11 cellular contexts compared by ENCODE assay signal in genomic region chr1:206699626-206700025, GRCh38. TPM values are rescaled to one million over a fixed set of nuclear protein-coding genes. Genes with fewer than 3 reads are reported as not detected.
DNase-seq lines count a peak whose midpoint lies in the region; ATAC-seq and TF ChIP-seq lines count a peak whose summit lies in the region.
"Had no signal": no experiment of that assay in that cellular context is flagged by ENCODE, and none has a peak within 500 bp of the region (broad histone marks: within the 10 kb centered on the region; RNA-seq: fewer than 3 reads in every experiment).

No MANE protein-coding gene starts in this region.

- intact Hi-C loops in activated CD4-positive, alpha-beta T cell treated with anti-CD3 and anti-CD28 coated beads, Interleukin-2, amount 10 ng/mL, durations not matched to agents 24 days and 14 days (cut with micrococcal nuclease), result no loop called here
- intact Hi-C loops in aorta (cut with DNase I), result no loop called here

- DNase-seq in activated CD4-positive, alpha-beta T cell treated with anti-CD3 and anti-CD28 coated beads, Interleukin-2, amount 10 ng/mL, durations not matched to agents 24 days and 14 days, result no peak
- no peak for DNase-seq in activated CD4-positive, alpha-beta T cell treated with anti-CD3 and anti-CD28 coated beads, Interleukin-2, amount 50 U/mL, for 48 hours
- no peak for DNase-seq in immature natural killer cell
- no peak for DNase-seq in substantia nigra (lab: John Stamatoyannopoulos, UW)
- no peak for DNase-seq in islet precursor cell
- no peak for DNase-seq in GM10266 (ENCODE audit: extremely low spot score)
- no peak for DNase-seq in aorta
- DNase-seq: left cardiac atrium, NCI-H1092 had no signal

- H3K36me3 ChIP-seq in aorta (ENCODE audit: control insufficient read depth in 1 of 2, insufficient read depth in 2 of 2, low read length in 1 of 2), result no peaks in the 10 kb centered on the region

- peaks cover 79% of the 10 kb centered on the region for H3K4me1 Mint-ChIP-seq in activated CD4-positive, alpha-beta T cell treated with anti-CD3 and anti-CD28 coated beads, Interleukin-2, amount 10 ng/mL, durations not matched to agents 24 days and 14 days
- H3K4me1 Mint-ChIP-seq in activated T-helper 17 cell treated with anti-CD3 and anti-CD28 coated beads, Interleukin-2, amount 50 U/mL, for 72 hours, result peaks cover 70% of the 10 kb centered on the region
- peaks cover 91 to 97% of the 10 kb centered on the region in 2 donors for H3K4me1 Mint-ChIP-seq in immature natural killer cell

- H3K4me3 Mint-ChIP-seq in activated CD4-positive, alpha-beta T cell treated with anti-CD3 and anti-CD28 coated beads, Interleukin-2, amount 10 ng/mL, durations not matched to agents 24 days and 14 days, result peak overlapping the region; percentile 10
- peak overlapping the region; percentile 34 for H3K4me3 Mint-ChIP-seq in activated T-helper 17 cell treated with anti-CD3 and anti-CD28 coated beads, Interleukin-2, amount 50 U/mL, for 72 hours
- peak overlapping the region in 4 of 5 donors; percentile 22 to 48 (median 40) for H3K4me3 Mint-ChIP-seq in immature natural killer cell

- no peaks in the 10 kb centered on the region for H3K9me3 Mint-ChIP-seq in activated CD4-positive, alpha-beta T cell treated with anti-CD3 and anti-CD28 coated beads, Interleukin-2, amount 10 ng/mL, durations not matched to agents 24 days and 14 days
- no peaks in the 10 kb centered on the region for H3K9me3 Mint-ChIP-seq in activated T-helper 17 cell treated with anti-CD3 and anti-CD28 coated beads, Interleukin-2, amount 50 U/mL, for 72 hours
- H3K9me3 Mint-ChIP-seq in immature natural killer cell, result no peaks in the 10 kb centered on the region

- peak overlapping the region; percentile 0 for H3K27ac ChIP-seq in substantia nigra (ENCODE audit: low read depth, low read length, poor library complexity, severe bottlenecking)
- no peak overlapping the region for H3K27ac ChIP-seq in aorta (ENCODE audit: low read depth in 1 of 2, low read length in 2 of 2)
- H3K27ac ChIP-seq: epithelial cell of prostate had no signal

- no peak overlapping the region for H3K4me3 ChIP-seq in aorta (ENCODE audit: low read length in 2 of 2)

- TF ChIP-seq CTCF in GM10266 (IDR thresholded peaks at IDR 0.05; ENCODE audit: control insufficient read depth, insufficient read depth, low read depth, missing control alignments), result no peak

- peaks cover 45% of the 10 kb centered on the region for H3K36me3 Mint-ChIP-seq in activated CD4-positive, alpha-beta T cell treated with anti-CD3 and anti-CD28 coated beads, Interleukin-2, amount 10 ng/mL, durations not matched to agents 24 days and 14 days (ENCODE audit: low read depth)
- H3K36me3 Mint-ChIP-seq in activated T-helper 17 cell treated with anti-CD3 and anti-CD28 coated beads, Interleukin-2, amount 50 U/mL, for 72 hours (ENCODE audit: low read depth), result peaks cover 48% of the 10 kb centered on the region
- H3K36me3 Mint-ChIP-seq in immature natural killer cell, result peaks cover 0 to 11% (median 0%) of the 10 kb centered on the region in 3 donors

- H3K9me3 ChIP-seq in aorta (ENCODE audit: control insufficient read depth, low read length), result no peaks in the 10 kb centered on the region

- peak overlapping the region; percentile 27 for H3K27ac Mint-ChIP-seq in activated CD4-positive, alpha-beta T cell treated with anti-CD3 and anti-CD28 coated beads, Interleukin-2, amount 10 ng/mL, durations not matched to agents 24 days and 14 days
- peak overlapping the region; percentile 89 for H3K27ac Mint-ChIP-seq in activated T-helper 17 cell treated with anti-CD3 and anti-CD28 coated beads, Interleukin-2, amount 50 U/mL, for 72 hours
- H3K27ac Mint-ChIP-seq in immature natural killer cell, result peak overlapping the region in 4 of 6 donors; percentile 76 to 88 (median 84)

- WGBS in aorta, 2 donors, result 75% methylated on average over 4 of the region's 4 CpGs

- H3K27me3 ChIP-seq in aorta (ENCODE audit: control insufficient read depth in 1 of 2, insufficient read depth in 2 of 2, low read length in 1 of 2), result no peaks in the 10 kb centered on the region

- H3K4me1 ChIP-seq in aorta (ENCODE audit: control insufficient read depth in 1 of 2, insufficient read depth in 2 of 2, low read length in 2 of 2), result peaks cover 2 to 9% of the 10 kb centered on the region in 2 donors

- no peaks in the 10 kb centered on the region for H3K27me3 Mint-ChIP-seq in activated CD4-positive, alpha-beta T cell treated with anti-CD3 and anti-CD28 coated beads, Interleukin-2, amount 10 ng/mL, durations not matched to agents 24 days and 14 days
- no peaks in the 10 kb centered on the region for H3K27me3 Mint-ChIP-seq in activated T-helper 17 cell treated with anti-CD3 and anti-CD28 coated beads, Interleukin-2, amount 50 U/mL, for 72 hours
- H3K27me3 Mint-ChIP-seq in immature natural killer cell (ENCODE audit: low read depth in 3 of 3), result peaks cover 3 to 11% (median 9%) of the 10 kb centered on the region in 3 donors

- no peak for ATAC-seq in activated T-helper 17 cell treated with anti-CD3 and anti-CD28 coated beads, Interleukin-2, amount 50 U/mL, for 72 hours (replicated peaks)
- no peak for ATAC-seq in aorta (ENCODE audit: low FRiP score)

RNA-seq across cellular contexts. Expression of gene MAPKAPK2, which starts 14.9 kb away (rescaled TPM):
- 95.1 and 97.4 TPM in 2 replicates for total RNA-seq in activated CD4-positive, alpha-beta T cell treated with anti-CD3 and anti-CD28 coated beads, Interleukin-2, amount 10 ng/mL, durations not matched to agents 24 days and 14 days
- total RNA-seq in activated T-helper 17 cell treated with anti-CD3 and anti-CD28 coated beads, Interleukin-2, amount 50 U/mL, for 72 hours, result 10 to 100 TPM; 64.6 to 85.3 TPM
- polyA plus RNA-seq in immature natural killer cell (1 to 10 TPM; 3.5 to 7.2 (median 4.1) TPM), aorta (10 to 100 TPM; 40.2 to 54.1 TPM)
- total RNA-seq in aorta, result 100 to 1,000 TPM in 1 of 2 donors, 10 to 100 TPM in 1; 81.3 to 117 TPM

Comparison
In these comparisons a context has a peak if more than half of its experiments do, and no peak if none do; other contexts are left out.
1. H3K27ac Mint-ChIP-seq: peak in every context shown above with its lines; median percentile 89 in activated T-helper 17 cell treated with anti-CD3 and anti-CD28 coated beads, Interleukin-2, amount 50 U/mL, for 72 hours; 84 in immature natural killer cell; 27 in activated CD4-positive, alpha-beta T cell treated with anti-CD3 and anti-CD28 coated beads, Interleukin-2, amount 10 ng/mL, durations not matched to agents 24 days and 14 days.